In genomic region chr2:12965540-12966269, GRCh38 we compare ENCODE assay signal across 8 cellular contexts.
A peak's percentile ranks its signal among the peaks of the same experiment; 100 is the strongest.
DNase-seq lines count a peak whose midpoint lies in the region; ATAC-seq and TF ChIP-seq lines count a peak whose summit lies in the region.

No MANE protein-coding gene starts in this region.

- no peak for TF ChIP-seq POLR2A in erythroblast (IDR thresholded peaks at IDR 0.05; ENCODE audit: low read length)

- ATAC-seq in activated CD4-positive, CD25-positive, alpha-beta regulatory T cell treated with anti-CD3 and anti-CD28 coated beads, Interleukin-2, amount 50 U/mL, for 24 hours: peak; percentile 85 to 93
- ATAC-seq in HG02610 (IDR thresholded peaks at IDR 0.05; ENCODE audit: unreplicated experiment): no peak
- ATAC-seq in GM23338: no peak

- H3K9me3 Mint-ChIP-seq in GM23338: no peaks in the 10 kb centered on the region

- H3K9me2 ChIP-seq in GM23338 (ENCODE audit: insufficient read depth): no peaks in the 10 kb centered on the region

- H3K27ac ChIP-seq in GM23338 (ENCODE audit: low read depth): no peak overlapping the region

- peaks cover 2% of the 10 kb centered on the region for H3K27me3 Mint-ChIP-seq in GM23338 (ENCODE audit: insufficient read depth, low read depth, poor library complexity)

- H3K36me3 Mint-ChIP-seq in GM23338 (ENCODE audit: low read depth): no peaks in the 10 kb centered on the region

- H3K4me3 Mint-ChIP-seq in GM23338: no peak overlapping the region

- no peaks in the 10 kb centered on the region for H4K20me1 ChIP-seq in GM23338 (replicated peaks; ENCODE audit: insufficient read depth)

- H3K4me3 ChIP-seq in skeletal muscle cell (ENCODE audit: low read depth, low read length) (no peak overlapping the region), GM23338 (no peak overlapping the region)

- peaks cover 3% of the 10 kb centered on the region; the same call in 2 of the 3 replicates for H3K4me1 Mint-ChIP-seq in GM23338

- H3K27ac Mint-ChIP-seq in GM23338: no peak overlapping the region

- H3K79me2 ChIP-seq in GM23338 (replicated peaks; ENCODE audit: insufficient read depth): no peaks in the 10 kb centered on the region

- no peak overlapping the region for H3K4me2 ChIP-seq in GM23338

- no peak overlapping the region for H2AFZ ChIP-seq in GM23338

- H3K4me1 ChIP-seq in GM23338 (ENCODE audit: insufficient read depth): peaks cover 4% of the 10 kb centered on the region; the same call in 1 of the 2 replicates

- H3K27me3 ChIP-seq in GM23338 (ENCODE audit: insufficient read depth): no peaks in the 10 kb centered on the region

- DNase-seq in activated CD4-positive, CD25-positive, alpha-beta regulatory T cell (lab: John Stamatoyannopoulos, UW): no peak
- DNase-seq in RKO (ENCODE audit: low spot score) (peak; percentile 66), erythroblast (lab: John Stamatoyannopoulos, UW) (peak; percentile 70 to 73), skeletal muscle cell (ENCODE audit: low read depth) (peak; percentile 41), NCI-H526 treated with DMSO at 0.1 percent for 48 hours (lab: John Stamatoyannopoulos, UW) (no peak), GM23338 (ENCODE audit: low spot score) (no peak)

- no peak for TF ChIP-seq CTCF in GM23338 (conservative IDR thresholded peaks at IDR 0.05; ENCODE audit: low read depth in 2 of 2)

- no peaks in the 10 kb centered on the region for H3K36me3 ChIP-seq in GM23338 (ENCODE audit: insufficient read depth)

- H3F3A ChIP-seq in GM23338 (replicated peaks; ENCODE audit: low read depth): no peaks in the 10 kb centered on the region

TF ChIP-seq in GM23338, 12 proteins besides CTCF, POLR2A, EP300 and RAD21:
- no peak for TF ChIP-seq JUNB (IDR thresholded peaks at IDR 0.05; ENCODE audit: unreplicated experiment)
- no peak for TF ChIP-seq POLR2AphosphoS5 (IDR thresholded peaks at IDR 0.05; ENCODE audit: low read depth)
- TF ChIP-seq REST (IDR thresholded peaks at IDR 0.05; ENCODE audit: unreplicated experiment): no peak
- no peak for TF ChIP-seq EZH2phosphoT487 (IDR thresholded peaks at IDR 0.05; ENCODE audit: unreplicated experiment)
- no peak for TF ChIP-seq STAT1 (IDR thresholded peaks at IDR 0.05; ENCODE audit: unreplicated experiment)

Comparison
In these comparisons a context has a peak if more than half of its experiments do, and no peak if none do; other contexts are left out.
1. ATAC-seq: peak in activated CD4-positive, CD25-positive, alpha-beta regulatory T cell treated with anti-CD3 and anti-CD28 coated beads, Interleukin-2, amount 50 U/mL, for 24 hours (2 of 2); none in HG02610 (single experiment) and GM23338 (single experiment).
2. DNase-seq: peak in RKO (single experiment), erythroblast (2 of 2) and skeletal muscle cell (single experiment); none in activated CD4-positive, CD25-positive, alpha-beta regulatory T cell (0 of 4), NCI-H526 treated with DMSO at 0.1 percent for 48 hours (single experiment) and GM23338 (single experiment).